ENCODE assay signal across 8 cellular contexts in genomic region chr1:157163273-157164127, GRCh38. TPM values are rescaled to one million over a fixed set of nuclear protein-coding genes. Genes with fewer than 3 reads are reported as not detected.
DNase-seq lines count a peak whose midpoint lies in the region; ATAC-seq and TF ChIP-seq lines count a peak whose summit lies in the region.

No MANE protein-coding gene starts in this region.

- H3K4me3 ChIP-seq in BE2C (ENCODE audit: low read depth, low read length) (no peak overlapping the region), H7 (ENCODE audit: insufficient read depth, low read depth, low read length) (no peak overlapping the region), lung (no peak overlapping the region)

- POLR2A ChIA-PET in activated CD4-positive, alpha-beta T cell treated with anti-CD3 and anti-CD28 coated beads, Interleukin-2, amount 10 ng/mL, durations not matched to agents 7 days and 5 days (lab: Charles Lee) = no interaction called here

- TF ChIP-seq CTCF in BE2C (IDR thresholded peaks at IDR 0.05; ENCODE audit: low read depth, low read length) (peak; percentile 97), lung (IDR thresholded peaks at IDR 0.05; ENCODE audit: control extremely low read depth, extremely low read depth) (peak; percentile 73)

- H3K36me3 Mint-ChIP-seq in activated CD4-positive, alpha-beta T cell treated with anti-CD3 and anti-CD28 coated beads, Interleukin-2, amount 10 ng/mL, durations not matched to agents 7 days and 5 days (ENCODE audit: low read depth) = no peaks in the 10 kb centered on the region

- H3K27me3 Mint-ChIP-seq in activated CD4-positive, alpha-beta T cell treated with anti-CD3 and anti-CD28 coated beads, Interleukin-2, amount 10 ng/mL, durations not matched to agents 7 days and 5 days = peaks cover 3% of the 10 kb centered on the region

- H3K9me3 Mint-ChIP-seq in activated CD4-positive, alpha-beta T cell treated with anti-CD3 and anti-CD28 coated beads, Interleukin-2, amount 10 ng/mL, durations not matched to agents 7 days and 5 days = no peaks in the 10 kb centered on the region

- H3K36me3 ChIP-seq in BE2C (no peaks in the 10 kb centered on the region), H7 (replicated peaks; ENCODE audit: control insufficient read depth, insufficient read depth, low read length) (no peaks in the 10 kb centered on the region), lung (ENCODE audit: control insufficient read depth in 2 of 2, insufficient read depth in 2 of 2, low read length in 2 of 2) (no peaks in the 10 kb centered on the region)

- no peak overlapping the region for H3K4me3 Mint-ChIP-seq in activated CD4-positive, alpha-beta T cell treated with anti-CD3 and anti-CD28 coated beads, Interleukin-2, amount 10 ng/mL, durations not matched to agents 7 days and 5 days

- H3K27me3 ChIP-seq in BE2C (no peaks in the 10 kb centered on the region), H7 (ENCODE audit: control insufficient read depth, insufficient read depth, low read length) (no peaks in the 10 kb centered on the region), lung (ENCODE audit: control insufficient read depth, insufficient read depth) (peaks cover 4% of the 10 kb centered on the region)

- peak; percentile 74 for ATAC-seq in lung (ENCODE audit: insufficient read depth, low FRiP score)
- ATAC-seq in HG03045 (IDR thresholded peaks at IDR 0.05; ENCODE audit: unreplicated experiment) = no peak

- no peaks in the 10 kb centered on the region for H3K9me3 ChIP-seq in BE2C
- H3K9me3 ChIP-seq in lung (ENCODE audit: control insufficient read depth in 2 of 2, insufficient read depth in 1 of 2, low read length in 1 of 2) = no peaks in the 10 kb centered on the region

- H3K27ac Mint-ChIP-seq in activated CD4-positive, alpha-beta T cell treated with anti-CD3 and anti-CD28 coated beads, Interleukin-2, amount 10 ng/mL, durations not matched to agents 7 days and 5 days = no peak overlapping the region

- 15 to 20% methylated on average over 21 of the region's 21 CpGs for WGBS in lung, 2 donors

- peak; percentile 75 for DNase-seq in BE2C
- DNase-seq in H7 = peak; percentile 77
- DNase-seq in NCI-H510A treated with DMSO at 0.1 percent for 48 hours (lab: John Stamatoyannopoulos, UW) = peak; percentile 60
- peak; percentile 75 for DNase-seq in activated CD4-positive, alpha-beta T cell treated with anti-CD3 and anti-CD28 coated beads, Interleukin-2, amount 10 ng/mL, durations not matched to agents 7 days and 5 days
- DNase-seq in dedifferentiated amniotic fluid mesenchymal stem cell (ENCODE audit: extremely low spot score) = peak; percentile 45
- peak; percentile 70 for DNase-seq in lung (ENCODE audit: low spot score)
- peak; percentile 61 for DNase-seq in stimulated activated CD8-positive, alpha-beta memory T cell treated with anti-CD3 and anti-CD28 coated beads, Interleukin-15, amount 100 ng/mL, for 24 hours (ENCODE audit: low read depth)

- H3K27ac ChIP-seq in lung (ENCODE audit: low read depth in 1 of 2, low read length in 1 of 2) = no peak overlapping the region

- CTCF ChIA-PET in activated CD4-positive, alpha-beta T cell treated with anti-CD3 and anti-CD28 coated beads, Interleukin-2, amount 10 ng/mL, durations not matched to agents 7 days and 5 days (lab: Charles Lee) = interaction anchor here (1.1 to 2.2 kb wide), 2 partner anchors 16 to 73 kb away, joined by 3 to 9 read pairs; no protein-coding TSS in a partner anchor

- H3K4me1 Mint-ChIP-seq in activated CD4-positive, alpha-beta T cell treated with anti-CD3 and anti-CD28 coated beads, Interleukin-2, amount 10 ng/mL, durations not matched to agents 7 days and 5 days = peaks cover 1% of the 10 kb centered on the region

- H3K4me1 ChIP-seq in BE2C = no peaks in the 10 kb centered on the region
- H3K4me1 ChIP-seq in lung (ENCODE audit: control insufficient read depth in 2 of 2, insufficient read depth in 2 of 2, low read length in 2 of 2) = peaks cover 0 to 2% of the 10 kb centered on the region in 2 donors

RNA-seq across cellular contexts. Expression of gene ETV3, which starts 25.3 kb away (rescaled TPM):
- polyA plus RNA-seq in BE2C (2012; ENCODE audit: insufficient read depth, insufficient read length, low read depth) = 32.5 TPM
- total RNA-seq in H7 (2014; rRNA removed; shearing (Covaris generic)) = 20.2 and 22.5 TPM in 2 replicates
- total RNA-seq in activated CD4-positive, alpha-beta T cell treated with anti-CD3 and anti-CD28 coated beads, Interleukin-2, amount 10 ng/mL, durations not matched to agents 7 days and 5 days = 10 to 100 TPM; 33.3 to 37.5 TPM
- total RNA-seq in lung = 10 to 100 TPM; 28.0 to 31.5 TPM
- polyA plus RNA-seq in lung = 10 to 100 TPM in 1 of 2 donors, 1 to 10 TPM in 1; 7.9 to 10.6 TPM
